In genomic region chr3:194657439-194657838, GRCh38 we compare ENCODE assay signal across 20 cellular contexts.
"Had no signal": no experiment of that assay in that cellular context is flagged by ENCODE, and none has a peak within 500 bp of the region (broad histone marks: within the 10 kb centered on the region; RNA-seq: fewer than 3 reads in every experiment).

No MANE protein-coding gene starts in this region.

- H3K4me1 ChIP-seq: gastroesophageal sphincter, psoas muscle, right atrium auricular region had no signal

- H3K4me3 ChIP-seq: esophagus squamous epithelium, gastroesophageal sphincter, ovary, psoas muscle, right atrium auricular region had no signal

- H3K27me3 ChIP-seq: esophagus squamous epithelium, gastroesophageal sphincter, neutrophil, ovary, right atrium auricular region had no signal

- H3K9me3 ChIP-seq: esophagus squamous epithelium, gastroesophageal sphincter, neutrophil, ovary, psoas muscle, right atrium auricular region had no signal

- H3K27ac ChIP-seq: neutrophil, ovary, psoas muscle, right atrium auricular region, VCaP had no signal

- H3K36me3 ChIP-seq: ovary had no signal

- DNase-seq: activated CD4-positive, alpha-beta T cell treated with anti-CD3 and anti-CD28 coated beads, Interleukin-2, amount 10 ng/mL, durations not matched to agents 7 days and 5 days; activated CD8-positive, alpha-beta memory T cell treated with anti-CD3 and anti-CD28 coated beads, Interleukin-2, amount 10 ng/mL, durations not matched to agents 7 days and 5 days; activated CD8-positive, alpha-beta T cell treated with anti-CD3 and anti-CD28 coated beads for 36 hours; activated gamma-delta T cell treated with Interleukin-2 at 50 U/mL for 16 hours; aorta; central memory CD4-positive, alpha-beta T cell; effector memory CD4-positive, alpha-beta T cell; esophagus squamous epithelium; head of caudate nucleus; hypothalamus; left ventricle myocardium superior; midbrain; ovary; psoas muscle; stimulated activated CD4-positive, alpha-beta T cell treated with anti-CD3 and anti-CD28 coated beads, Interleukin-4, amount 100 ng/mL, for 24 hours; stimulated activated naive CD4-positive, alpha-beta T cell treated with Interleukin-2 at 50 U/mL for 16 hours had no signal
